ENCODE assay signal across 1 cellular context in genomic region chr2:55922488-55922887, GRCh38.
TF ChIP-seq lines count a peak whose summit lies in the region.

No MANE protein-coding gene starts in this region.

TF ChIP-seq in IMR-90, 13 proteins besides CTCF, POLR2A, EP300 and RAD21 (continued from another document):
- no peak for TF ChIP-seq RFX5 (IDR thresholded peaks at IDR 0.05; ENCODE audit: low read depth, low read length)
- no peak for TF ChIP-seq MAFK (IDR thresholded peaks at IDR 0.05; ENCODE audit: low read depth, low read length)
- no peak for TF ChIP-seq USF2 (IDR thresholded peaks at IDR 0.05; ENCODE audit: low read depth, low read length)
